12 cellular contexts compared by ENCODE assay signal in the genomic region with DNA sequence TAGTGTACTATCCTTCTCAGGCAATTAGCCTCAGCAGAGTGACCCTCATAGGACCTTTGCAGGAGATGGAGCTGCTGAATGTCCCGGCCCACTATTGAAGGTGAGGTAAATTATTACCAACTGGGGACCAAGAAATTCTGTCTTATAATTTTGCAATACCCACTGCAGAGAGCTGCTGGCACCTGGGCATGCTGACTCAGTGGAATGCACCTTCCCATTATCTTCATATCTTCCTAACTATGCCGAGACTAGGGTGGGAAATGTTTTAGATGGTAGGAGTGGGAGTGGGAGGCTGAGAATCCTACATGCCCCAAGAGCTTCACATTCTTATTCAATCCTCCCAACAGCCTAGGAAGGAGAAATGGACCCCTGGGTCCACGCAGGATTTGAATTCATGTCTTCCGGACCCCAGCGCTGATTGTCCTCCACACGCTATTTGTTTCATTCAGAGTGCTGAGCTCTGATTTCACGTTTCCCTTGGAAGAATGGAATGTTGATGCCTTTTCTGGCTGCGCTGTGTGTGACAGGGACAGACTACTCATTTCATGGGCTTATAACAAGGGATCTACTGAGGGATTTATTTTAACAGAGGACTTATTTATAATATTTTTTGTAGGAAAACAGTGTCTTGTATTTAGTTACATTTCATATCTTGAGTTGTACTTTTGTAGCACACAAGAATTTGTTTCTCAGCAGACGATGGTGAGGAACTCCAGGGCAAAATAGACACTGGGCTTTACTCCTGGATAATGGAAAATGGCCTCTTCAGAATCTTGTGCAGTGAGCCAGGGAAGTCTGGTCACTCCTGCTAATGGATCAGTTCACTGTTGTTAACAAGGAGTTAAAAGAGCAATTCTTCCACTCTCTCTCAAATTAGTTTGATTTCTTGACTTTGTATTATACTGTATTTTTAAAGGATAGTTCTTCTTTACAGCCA.
DNase-seq lines count a peak whose midpoint lies in the region; ATAC-seq and TF ChIP-seq lines count a peak whose summit lies in the region.
"Had no signal": no experiment of that assay in that cellular context is flagged by ENCODE, and none has a peak within 500 bp of the region (broad histone marks: within the 10 kb centered on the region; RNA-seq: fewer than 3 reads in every experiment).

No MANE protein-coding gene starts in this region.

- ATAC-seq in activated B cell treated with CpG ODN at 0.5 μM for 24 hours (ENCODE audit: low read depth): no peak

- peak overlapping the region; percentile 95 for H3K27ac Mint-ChIP-seq in T-helper 2 cell treated with Interferon-gamma antibody and Interleukin-4, amounts not matched to agents 5 μg/mL and 100 μg/mL, for 36 hours
- H3K27ac Mint-ChIP-seq in activated B cell treated with CpG ODN at 0.5 μM for 24 hours: peak overlapping the region; percentile 90
- peak overlapping the region; percentile 16 for H3K27ac Mint-ChIP-seq in glutamatergic neuron (ENCODE audit: unreplicated experiment)

- peaks cover 24% of the 10 kb centered on the region for H3K4me1 ChIP-seq in smooth muscle cell (ENCODE audit: low read depth)
- H3K4me1 ChIP-seq: prostate gland had no signal

- peaks cover 84% of the 10 kb centered on the region for H3K4me1 Mint-ChIP-seq in T-helper 2 cell treated with Interferon-gamma antibody and Interleukin-4, amounts not matched to agents 5 μg/mL and 100 μg/mL, for 36 hours (ENCODE audit: low read depth)
- H3K4me1 Mint-ChIP-seq in activated B cell treated with CpG ODN at 0.5 μM for 24 hours (peaks cover 50% of the 10 kb centered on the region), glutamatergic neuron (ENCODE audit: low read depth, unreplicated experiment) (peaks cover 70% of the 10 kb centered on the region)

- no peaks in the 10 kb centered on the region for H3K27me3 ChIP-seq in smooth muscle cell (ENCODE audit: low read depth)

- H3K27me3 Mint-ChIP-seq in T-helper 2 cell treated with Interferon-gamma antibody and Interleukin-4, amounts not matched to agents 5 μg/mL and 100 μg/mL, for 36 hours (ENCODE audit: low read depth): no peaks in the 10 kb centered on the region
- no peaks in the 10 kb centered on the region for H3K27me3 Mint-ChIP-seq in activated B cell treated with CpG ODN at 0.5 μM for 24 hours
- H3K27me3 Mint-ChIP-seq in glutamatergic neuron (ENCODE audit: unreplicated experiment): peaks cover 3% of the 10 kb centered on the region

- no peaks in the 10 kb centered on the region for H3K9me3 Mint-ChIP-seq in T-helper 2 cell treated with Interferon-gamma antibody and Interleukin-4, amounts not matched to agents 5 μg/mL and 100 μg/mL, for 36 hours
- H3K9me3 Mint-ChIP-seq in activated B cell treated with CpG ODN at 0.5 μM for 24 hours (no peaks in the 10 kb centered on the region), glutamatergic neuron (ENCODE audit: unreplicated experiment) (peaks cover 14% of the 10 kb centered on the region)

- CTCF ChIA-PET in activated B cell treated with CpG ODN at 0.5 μM for 24 hours (lab: Charles Lee): interaction anchor here (0.8 to 2.3 kb wide), 3 partner anchors 21 to 67 kb away, joined by 3 to 9 read pairs (median 6); a partner anchor contains a TSS

- H2AFZ ChIP-seq in smooth muscle cell (ENCODE audit: low read depth): no peak overlapping the region

- H3K4me3 Mint-ChIP-seq in T-helper 2 cell treated with Interferon-gamma antibody and Interleukin-4, amounts not matched to agents 5 μg/mL and 100 μg/mL, for 36 hours: peak overlapping the region; percentile 64
- H3K4me3 Mint-ChIP-seq in activated B cell treated with CpG ODN at 0.5 μM for 24 hours (peak overlapping the region; percentile 55), glutamatergic neuron (ENCODE audit: unreplicated experiment) (no peak overlapping the region)

- H3K9ac ChIP-seq in smooth muscle cell (ENCODE audit: low read depth): peak overlapping the region; percentile 50

- no peak for DNase-seq in T-helper 2 cell treated with Interferon-gamma antibody and Interleukin-4, amounts not matched to agents 5 μg/mL and 100 μg/mL, for 36 hours (ENCODE audit: low spot score)
- DNase-seq in T-helper 2 cell: no peak
- DNase-seq in activated B cell treated with CpG ODN at 0.5 μM for 24 hours: no peak
- DNase-seq in glutamatergic neuron: no peak
- DNase-seq in smooth muscle cell (lab: John Stamatoyannopoulos, UW; ENCODE audit: unreplicated experiment): no peak
- DNase-seq in NCI-H446 (lab: John Stamatoyannopoulos, UW): no peak
- no peak for DNase-seq in SIG-M5 (lab: John Stamatoyannopoulos, UW)
- no peak for DNase-seq in dedifferentiated amniotic fluid mesenchymal stem cell (ENCODE audit: extremely low spot score)
- DNase-seq: GOT3, NCI-H1417 treated with DMSO at 0.1 percent for 48 hours had no signal

- H3K36me3 Mint-ChIP-seq in T-helper 2 cell treated with Interferon-gamma antibody and Interleukin-4, amounts not matched to agents 5 μg/mL and 100 μg/mL, for 36 hours (ENCODE audit: low read depth): peaks cover 19% of the 10 kb centered on the region
- H3K36me3 Mint-ChIP-seq in activated B cell treated with CpG ODN at 0.5 μM for 24 hours (ENCODE audit: low read depth) (peaks cover under 1% of the 10 kb centered on the region), glutamatergic neuron (ENCODE audit: unreplicated experiment) (no peaks in the 10 kb centered on the region)

- no peak overlapping the region for H3K4me3 ChIP-seq in smooth muscle cell
- H3K4me3 ChIP-seq: prostate gland, thoracic aorta had no signal

- peaks cover 20% of the 10 kb centered on the region for H3K79me2 ChIP-seq in smooth muscle cell (ENCODE audit: low read depth)

- H3K9me3 ChIP-seq in smooth muscle cell (replicated peaks; ENCODE audit: low read depth): no peaks in the 10 kb centered on the region
- H3K9me3 ChIP-seq: prostate gland, thoracic aorta had no signal

- intact Hi-C loops in activated B cell treated with CpG ODN at 0.5 μM for 24 hours (cut with micrococcal nuclease): no loop called here

- 79% methylated on average over 9 of the region's 9 CpGs for WGBS in smooth muscle cell (ENCODE audit: low lambda C conversion rate)

- TF ChIP-seq CTCF in activated B cell treated with CpG ODN at 0.5 μM for 24 hours (IDR thresholded peaks at IDR 0.05) (no peak), glutamatergic neuron (IDR thresholded peaks at IDR 0.05; ENCODE audit: partially characterized antibody, unreplicated experiment) (no peak), smooth muscle cell (IDR thresholded peaks at IDR 0.05; ENCODE audit: borderline replicate concordance, insufficient read depth, poor library complexity, severe bottlenecking) (no peak)

- H3K4me2 ChIP-seq in smooth muscle cell: peak overlapping the region; percentile 71

- POLR2A ChIA-PET in activated B cell treated with CpG ODN at 0.5 μM for 24 hours (lab: Charles Lee): interaction anchor here (1.2 to 4.1 kb wide), 7 partner anchors 11 to 237 kb away, joined by 3 to 42 read pairs (median 7); a partner anchor contains a TSS

- H4K20me1 ChIP-seq in smooth muscle cell (ENCODE audit: low read depth): peaks cover 17% of the 10 kb centered on the region

- H3K27ac ChIP-seq in smooth muscle cell (ENCODE audit: low read depth): peak overlapping the region; percentile 95
- H3K27ac ChIP-seq: prostate gland, thoracic aorta had no signal

- peaks cover 20% of the 10 kb centered on the region for H3F3A ChIP-seq in smooth muscle cell (ENCODE audit: low read depth)

- H3K36me3 ChIP-seq in smooth muscle cell (ENCODE audit: low read depth): no peaks in the 10 kb centered on the region
- H3K36me3 ChIP-seq: prostate gland, thoracic aorta had no signal

Comparison
In these comparisons a context has a peak if more than half of its experiments do, and no peak if none do; other contexts are left out.
1. H3K27ac Mint-ChIP-seq: peak in every context shown above with its lines; median percentile 95 in T-helper 2 cell treated with Interferon-gamma antibody and Interleukin-4, amounts not matched to agents 5 μg/mL and 100 μg/mL, for 36 hours; 90 in activated B cell treated with CpG ODN at 0.5 μM for 24 hours; 16 in glutamatergic neuron.